19 cellular contexts compared by ENCODE assay signal in the genomic region with DNA sequence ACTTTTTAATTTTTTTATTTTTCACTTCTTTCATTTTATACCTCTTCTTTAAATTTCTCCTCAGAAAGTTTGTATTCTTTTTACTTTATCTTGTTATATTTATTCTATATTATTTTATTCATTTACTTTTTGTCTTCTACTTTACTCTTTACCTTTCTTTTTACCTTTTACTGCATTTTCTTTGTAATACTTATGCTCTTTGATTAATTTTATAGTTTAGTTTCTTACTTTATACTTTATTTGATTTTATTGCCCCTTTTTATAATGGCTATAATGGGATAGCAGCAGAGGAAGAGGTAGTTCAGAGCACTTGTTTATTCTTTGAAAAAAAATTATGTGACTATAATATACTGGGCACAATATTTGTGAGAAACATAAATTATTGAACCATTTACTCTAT.
A peak's percentile ranks its signal among the peaks of the same experiment; 100 is the strongest.
DNase-seq lines count a peak whose midpoint lies in the region; FAIRE-seq and TF ChIP-seq lines count a peak whose summit lies in the region.
"Had no signal": no experiment of that assay in that cellular context is flagged by ENCODE, and none has a peak within 500 bp of the region (broad histone marks: within the 10 kb centered on the region; RNA-seq: fewer than 3 reads in every experiment).

No MANE protein-coding gene starts in this region.

- H4K8ac ChIP-seq in neuronal stem cell (ENCODE audit: low read depth, low read length), result no peak overlapping the region

- H3K4ac ChIP-seq in neuronal stem cell (ENCODE audit: low read length), result no peak overlapping the region

- H3K4me1 ChIP-seq in kidney (ENCODE audit: control insufficient read depth in 1 of 2, insufficient read depth in 1 of 2, low read depth in 1 of 2, low read length in 2 of 2) (no peaks in the 10 kb centered on the region), neuronal stem cell (ENCODE audit: control insufficient read depth in 2 of 2, insufficient read depth in 1 of 2, low read depth in 1 of 2, low read length in 2 of 2) (peaks cover 0 to 1% of the 10 kb centered on the region in 2 donors)
- H3K4me1 ChIP-seq: A549, HAP-1 had no signal

- no peak overlapping the region for H2BK5ac ChIP-seq in neuronal stem cell (ENCODE audit: low read length)

- in situ Hi-C loops in GM13977 (cut with MboI; ENCODE audit: low pct_unique_long_range_greater_than_20kb, low sequenced_read_pairs, unreplicated experiment), result no loop called here

- H3K9me3 ChIP-seq in kidney (ENCODE audit: control insufficient read depth in 1 of 2, low read length in 2 of 2) (no peaks in the 10 kb centered on the region), neuronal stem cell (replicated peaks in 1 of 2; ENCODE audit: control insufficient read depth in 2 of 2, insufficient read depth in 1 of 2, low read depth in 1 of 2, low read length in 2 of 2) (no peaks in the 10 kb centered on the region)
- H3K9me3 ChIP-seq: A549, HAP-1 had no signal

- H3K14ac ChIP-seq in neuronal stem cell (ENCODE audit: low read length), result no peak overlapping the region

- no peak overlapping the region for H2AK5ac ChIP-seq in neuronal stem cell (ENCODE audit: low read depth, low read length)

- H3K9ac ChIP-seq in kidney (ENCODE audit: low read length in 2 of 2), result no peak overlapping the region
- H3K9ac ChIP-seq in neuronal stem cell (ENCODE audit: low read depth, low read length, poor library complexity), result no peak overlapping the region

- H2BK12ac ChIP-seq in neuronal stem cell (ENCODE audit: low read length), result no peak overlapping the region

- no peak overlapping the region for H3K23ac ChIP-seq in neuronal stem cell (ENCODE audit: low read depth, low read length, poor library complexity)

- TF ChIP-seq CTCF in kidney (IDR thresholded peaks at IDR 0.05; ENCODE audit: borderline replicate concordance, extremely low read depth, insufficient read depth) (no peak), GM13977 (IDR thresholded peaks at IDR 0.05; ENCODE audit: extremely low read depth, insufficient read depth, missing control alignments) (no peak)

- FAIRE-seq in A204.1 (lab: Jason Lieb, UNC) (peak; percentile 86), colon (lab: Jason Lieb, UNC) (peak; percentile 95), kidney (lab: Jason Lieb, UNC) (peak; percentile 86)
- FAIRE-seq: A549, GM12892, H54 had no signal

- H3K79me1 ChIP-seq in neuronal stem cell (ENCODE audit: low read depth, low read length), result no peaks in the 10 kb centered on the region

- no peaks in the 10 kb centered on the region for H3K36me3 ChIP-seq in kidney (ENCODE audit: control insufficient read depth in 1 of 2, insufficient read depth in 2 of 2, low read length in 2 of 2)
- H3K36me3 ChIP-seq in neuronal stem cell (replicated peaks in 1 of 2; ENCODE audit: control insufficient read depth in 2 of 2, insufficient read depth in 2 of 2, low read length in 2 of 2), result no peaks in the 10 kb centered on the region
- H3K36me3 ChIP-seq: HAP-1 had no signal

- H3K4me3 ChIP-seq in kidney (ENCODE audit: low read length in 2 of 2) (no peak overlapping the region), neuronal stem cell (ENCODE audit: low read length in 2 of 2) (no peak overlapping the region)
- H3K4me3 ChIP-seq: A549, HAP-1 had no signal

- no peak overlapping the region for H3K4me2 ChIP-seq in neuronal stem cell (ENCODE audit: insufficient read depth, low read length, poor library complexity, severe bottlenecking)
- H3K4me2 ChIP-seq: A549 had no signal

- DNase-seq in kidney, result no peak
- DNase-seq in neuronal stem cell (ENCODE audit: low spot score), result no peak
- no peak for DNase-seq in GM13977 (ENCODE audit: low spot score)
- DNase-seq in stimulated activated CD8-positive, alpha-beta memory T cell treated with anti-CD3 and anti-CD28 coated beads, Interleukin-4, amount 100 ng/mL, for 48 hours, result no peak
- DNase-seq in iPS-NIHi7 (ENCODE audit: extremely low spot score), result no peak
- no peak for DNase-seq in cerebellum (ENCODE audit: low spot score)
- DNase-seq: Calu3; CD4-positive, alpha-beta memory T cell; COR-L47; DMS79 treated with DMSO at 0.1 percent for 48 hours; GOT3; HFFc6 had no signal

- no peak overlapping the region for H3K27ac ChIP-seq in kidney (ENCODE audit: low read depth in 2 of 2, low read length in 2 of 2)
- H3K27ac ChIP-seq in neuronal stem cell (replicated peaks; ENCODE audit: low read length), result no peak overlapping the region
- H3K27ac ChIP-seq: 22Rv1, A549 had no signal

- no peak overlapping the region for H3K18ac ChIP-seq in neuronal stem cell (ENCODE audit: low read length)

- H2AFZ ChIP-seq in neuronal stem cell (ENCODE audit: low read length), result peak overlapping the region; percentile 61

- no peak overlapping the region for H2BK120ac ChIP-seq in neuronal stem cell (ENCODE audit: low read depth, low read length)

- intact Hi-C loops in kidney (cut with DNase I), result no loop called here

- H2BK15ac ChIP-seq in neuronal stem cell (ENCODE audit: low read length), result no peak overlapping the region

- no peaks in the 10 kb centered on the region for H3K27me3 ChIP-seq in neuronal stem cell (ENCODE audit: control insufficient read depth in 3 of 3, insufficient read depth in 3 of 3, low read depth in 1 of 3, low read length in 3 of 3)

- no peak overlapping the region for H4K91ac ChIP-seq in neuronal stem cell (ENCODE audit: low read depth, low read length, poor library complexity)
